Comparison of ENCODE assay signal across 8 cellular contexts in the genomic region with DNA sequence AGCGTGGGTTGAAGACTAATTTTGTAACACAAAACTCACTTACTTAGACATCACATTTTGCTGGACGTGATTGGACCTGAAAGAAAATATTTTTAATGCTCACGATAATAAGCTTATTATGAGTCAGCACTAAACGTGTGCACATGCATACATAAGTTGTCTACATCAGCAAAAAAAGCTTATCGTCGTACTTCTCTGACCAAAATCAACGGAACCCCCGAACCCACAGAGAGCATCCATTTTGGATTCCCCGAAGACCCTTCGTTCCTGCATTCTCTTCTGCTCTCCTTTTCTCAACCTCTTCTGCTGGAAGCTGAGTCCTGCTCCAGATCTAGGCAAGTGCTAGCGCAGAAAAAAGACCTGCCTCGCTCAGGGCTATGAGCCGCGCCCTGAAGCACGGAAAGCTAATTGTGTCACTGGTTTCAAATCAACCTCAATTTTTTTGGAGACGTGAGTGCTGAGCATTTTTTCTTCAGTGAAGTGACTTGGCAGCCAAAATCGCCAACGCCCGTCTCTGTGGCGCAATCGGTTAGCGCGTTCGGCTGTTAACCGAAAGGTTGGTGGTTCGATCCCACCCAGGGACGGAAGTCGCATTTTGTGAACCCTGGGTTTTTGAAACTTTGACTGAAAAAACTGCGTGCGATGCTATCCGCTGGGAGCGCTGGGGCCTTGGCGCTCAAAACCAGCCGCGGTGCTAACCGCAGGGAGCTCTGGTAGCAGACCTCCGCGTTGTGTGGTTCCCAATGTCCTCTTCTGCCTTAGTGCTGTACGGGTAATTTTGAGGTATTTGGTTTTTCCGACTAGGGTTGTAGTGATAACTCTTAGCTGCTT. TPM values are rescaled to one million over a fixed set of nuclear protein-coding genes. Genes with fewer than 3 reads are reported as not detected.
DNase-seq lines count a peak whose midpoint lies in the region; ATAC-seq, FAIRE-seq and TF ChIP-seq lines count a peak whose summit lies in the region.
"Not testable (repeated sequence)": the region's sequence is repeated elsewhere in the genome, so short reads cannot be mapped to it uniquely, and the experiment has no call there.

No MANE protein-coding gene starts in this region.

- not testable (repeated sequence) for H2BK12ac ChIP-seq in H1 (ENCODE audit: low read depth, low read length)

- H3K4ac ChIP-seq in H1 (replicated peaks; ENCODE audit: insufficient read length, low read depth, low read length); mesendoderm (ENCODE audit: low read depth, low read length): not testable (repeated sequence)

- H3K14ac ChIP-seq in H1 (ENCODE audit: insufficient read length): not testable (repeated sequence)

- peak overlapping the region; percentile 95 for H2AFZ ChIP-seq in H1 (ENCODE audit: low read length)

- peak overlapping the region; percentile 93 to 97 (median 96) for H3K4me3 Mint-ChIP-seq in CD4-positive, alpha-beta memory T cell
- H3K4me3 Mint-ChIP-seq in activated CD8-positive, alpha-beta memory T cell treated with anti-CD3 and anti-CD28 coated beads, Interleukin-2, amount 10 ng/mL, durations not matched to agents 7 days and 5 days: peak overlapping the region; percentile 84

- peak; percentile 83 to 92 (median 91) for DNase-seq in CD4-positive, alpha-beta memory T cell
- DNase-seq in NOMO-1 treated with DMSO at 0.1 percent for 48 hours (lab: John Stamatoyannopoulos, UW; ENCODE audit: unreplicated experiment) (peak; percentile 73), H1 (ENCODE audit: low read depth in 1 of 2, low spot score in 2 of 2) (peak; percentile 82 to 98), mesendoderm (peak; percentile 95)
- DNase-seq in activated CD8-positive, alpha-beta memory T cell treated with anti-CD3 and anti-CD28 coated beads, Interleukin-2, amount 10 ng/mL, durations not matched to agents 7 days and 5 days: peak; percentile 95
- DNase-seq in stimulated activated CD8-positive, alpha-beta memory T cell treated with anti-CD3 and anti-CD28 coated beads, Interleukin-12 subunit alpha, Interleukin-12 subunit beta, amount 100 ng/mL, for 1 hour (ENCODE audit: low read depth): peak; percentile 94

- peak overlapping the region; percentile 64 to 67 for H3K4me3 ChIP-seq in CD4-positive, alpha-beta memory T cell (ENCODE audit: low read length in 2 of 2)
- H3K4me3 ChIP-seq in H1 (ENCODE audit: extremely low read depth in 1 of 4, insufficient read depth in 2 of 4, low read depth in 3 of 4, low read length in 4 of 4) (peak overlapping the region; percentile 63 to 88 (median 64)), mesendoderm (ENCODE audit: low read length) (peak overlapping the region; percentile 81)

- H2BK5ac ChIP-seq in H1 (ENCODE audit: low read depth, low read length); mesendoderm (ENCODE audit: low read length): not testable (repeated sequence)

- POLR2A ChIA-PET in CD4-positive, alpha-beta memory T cell (lab: Charles Lee; ENCODE audit: partially characterized antibody): interaction anchor here (0.6 to 1.9 kb wide), 10 partner anchors 9 to 1615 kb away, joined by 3 to 39 read pairs (median 4); partner anchors contain the start of gene HSPA6
- POLR2A ChIA-PET in H1 (lab: Charles Lee; ENCODE audit: partially characterized antibody): not testable (repeated sequence)

- not testable (repeated sequence) for H3K9me3 ChIP-seq in CD4-positive, alpha-beta memory T cell (ENCODE audit: control insufficient read depth in 1 of 2, low read length in 2 of 2); H1 (ENCODE audit: insufficient read depth in 2 of 2, low read depth in 1 of 2, low read length in 1 of 2)

- H4K5ac ChIP-seq in H1 (ENCODE audit: insufficient read length, low read depth, low read length): peak overlapping the region; percentile 75
- not testable (repeated sequence) for H4K5ac ChIP-seq in mesendoderm (ENCODE audit: low read length)

- not testable (repeated sequence) for TF ChIP-seq EP300 in H1 (IDR thresholded peaks at IDR 0.05; ENCODE audit: borderline replicate concordance in 1 of 2, low read depth in 2 of 2, low read length in 2 of 2)

- not testable (repeated sequence) for H3K27me3 ChIP-seq in CD4-positive, alpha-beta memory T cell (ENCODE audit: insufficient read depth, low read length); H1 (replicated peaks in 1 of 4; ENCODE audit: control insufficient read depth in 3 of 4, extremely low read depth in 1 of 4, insufficient read depth in 3 of 4, low read length in 3 of 4); mesendoderm (ENCODE audit: insufficient read depth, low read length, poor library complexity)

- not testable (repeated sequence) for H4K20me1 ChIP-seq in H1 (replicated peaks in 1 of 2; ENCODE audit: control insufficient read depth in 1 of 2, insufficient read depth in 2 of 2, low read length in 2 of 2)

- TF ChIP-seq RAD21 in H1 (IDR thresholded peaks at IDR 0.05 in 1 of 2, conservative IDR thresholded peaks at IDR 0.05 in 1 of 2; ENCODE audit: low read depth in 2 of 2, low read length in 2 of 2): peak; percentile 21 to 44; a peak in 3 of 4 replicates

- H2AK5ac ChIP-seq in H1 (ENCODE audit: low read depth, low read length); mesendoderm (ENCODE audit: low read length): not testable (repeated sequence)

- TF ChIP-seq POLR2A in H1 (IDR thresholded peaks at IDR 0.05; ENCODE audit: control extremely low read depth in 1 of 2, low read depth in 2 of 2, low read length in 2 of 2): not testable (repeated sequence)

- H4K91ac ChIP-seq in H1 (replicated peaks; ENCODE audit: insufficient read length, low read length): not testable (repeated sequence)

- FAIRE-seq in H1 (lab: Jason Lieb, UNC): not testable (repeated sequence)

- peaks cover 50% of the 10 kb centered on the region for H3K4me1 ChIP-seq in CD4-positive, alpha-beta memory T cell (ENCODE audit: insufficient read depth, low read length)
- H3K4me1 ChIP-seq in H1 (replicated peaks in 1 of 4; ENCODE audit: control insufficient read depth in 3 of 4, insufficient read depth in 4 of 4, low read length in 3 of 4); mesendoderm (ENCODE audit: control insufficient read depth, low read depth, low read length): not testable (repeated sequence)

- peaks cover 0 to 11% (median 0%) of the 10 kb centered on the region in 8 donors for H3K9me3 Mint-ChIP-seq in CD4-positive, alpha-beta memory T cell
- H3K9me3 Mint-ChIP-seq in activated CD8-positive, alpha-beta memory T cell treated with anti-CD3 and anti-CD28 coated beads, Interleukin-2, amount 10 ng/mL, durations not matched to agents 7 days and 5 days (ENCODE audit: low read depth): not testable (repeated sequence)

- intact Hi-C loops in CD4-positive, alpha-beta memory T cell (cut with micrococcal nuclease): loop anchor here (1.0 to 10.0 kb wide), 5 partner anchors 9 to 187 kb away; no protein-coding TSS in a partner anchor

- not testable (repeated sequence) for H3K79me1 ChIP-seq in H1 (ENCODE audit: low read depth, low read length); mesendoderm (ENCODE audit: low read length)

- ATAC-seq in GM19455 (IDR thresholded peaks at IDR 0.05; ENCODE audit: unreplicated experiment): peak; percentile 54
- ATAC-seq in HG03565 (IDR thresholded peaks at IDR 0.05; ENCODE audit: unreplicated experiment): peak; percentile 43
- ATAC-seq in activated CD8-positive, alpha-beta memory T cell treated with anti-CD3 and anti-CD28 coated beads, Interleukin-2, amount 10 ng/mL, durations not matched to agents 7 days and 5 days: peak; percentile 64

- peak in 2 of 3 experiments; percentile 9 to 12; a peak in 2 of 4 replicates for TF ChIP-seq CTCF in H1 (IDR thresholded peaks at IDR 0.05; ENCODE audit: control extremely low read depth in 1 of 3, insufficient read depth in 1 of 3, low read depth in 1 of 3, low read length in 3 of 3)

- not testable (repeated sequence) for H3K23ac ChIP-seq in H1 (ENCODE audit: insufficient read length); mesendoderm (ENCODE audit: low read length)

- CTCF ChIA-PET in CD4-positive, alpha-beta memory T cell (lab: Charles Lee; ENCODE audit: partially characterized antibody): interaction anchor here (0.7 to 1.5 kb wide), 8 partner anchors 8 to 209 kb away, joined by 3 to 6 read pairs (median 4); no protein-coding TSS in a partner anchor
- CTCF ChIA-PET in activated CD8-positive, alpha-beta memory T cell treated with anti-CD3 and anti-CD28 coated beads, Interleukin-2, amount 10 ng/mL, durations not matched to agents 7 days and 5 days (lab: Charles Lee): interaction anchor here (0.9 to 1.8 kb wide), 4 partner anchors 9 to 200 kb away, joined by 3 to 11 read pairs (median 4); no protein-coding TSS in a partner anchor
- CTCF ChIA-PET in H1 (lab: Charles Lee; ENCODE audit: partially characterized antibody): interaction anchor here (1.0 kb wide), 1 partner anchor 50 kb away, joined by 3 read pairs; no protein-coding TSS in a partner anchor

- not testable (repeated sequence) for H2BK120ac ChIP-seq in H1 (replicated peaks; ENCODE audit: low read depth, low read length); mesendoderm (ENCODE audit: low read depth, low read length)

- peak overlapping the region; percentile 95 to 99 (median 97) for H3K27ac Mint-ChIP-seq in CD4-positive, alpha-beta memory T cell
- H3K27ac Mint-ChIP-seq in activated CD8-positive, alpha-beta memory T cell treated with anti-CD3 and anti-CD28 coated beads, Interleukin-2, amount 10 ng/mL, durations not matched to agents 7 days and 5 days: peak overlapping the region; percentile 96

- H3K56ac ChIP-seq in H1 (replicated peaks; ENCODE audit: insufficient read length, low read depth, low read length): not testable (repeated sequence)
- peak overlapping the region; percentile 78 for H3K56ac ChIP-seq in mesendoderm (ENCODE audit: low read length)

- peaks cover 0 to 10% of the 10 kb centered on the region in 2 donors for H3K36me3 Mint-ChIP-seq in CD4-positive, alpha-beta memory T cell
- not testable (repeated sequence) for H3K36me3 Mint-ChIP-seq in activated CD8-positive, alpha-beta memory T cell treated with anti-CD3 and anti-CD28 coated beads, Interleukin-2, amount 10 ng/mL, durations not matched to agents 7 days and 5 days

- H3K79me2 ChIP-seq in H1 (ENCODE audit: control insufficient read depth in 1 of 2, insufficient read depth in 2 of 2, low read length in 2 of 2); mesendoderm (ENCODE audit: control insufficient read depth, insufficient read depth, low read length): not testable (repeated sequence)

- H3K27me3 Mint-ChIP-seq in CD4-positive, alpha-beta memory T cell; activated CD8-positive, alpha-beta memory T cell treated with anti-CD3 and anti-CD28 coated beads, Interleukin-2, amount 10 ng/mL, durations not matched to agents 7 days and 5 days: not testable (repeated sequence)

- WGBS in H1 (ENCODE audit: extremely low coverage in 1 of 2, insufficient coverage in 1 of 2, insufficient read length in 1 of 2, insufficient replicate concordance in 2 of 2, low coverage in 1 of 2, low lambda C conversion rate in 2 of 2, missing lambda C conversion rate in 1 of 2), 2 experiments: 4% methylated on average over 40 of the region's 40 CpGs; no CpG with 5 or more reads in 1 of the 2 experiments
- WGBS in mesendoderm (ENCODE audit: extremely low coverage, insufficient coverage, low lambda C conversion rate): no CpG with 5 or more reads among the region's 40 CpGs

- not testable (repeated sequence) for H3K18ac ChIP-seq in H1 (ENCODE audit: extremely low read depth, low read length); mesendoderm (ENCODE audit: low read length)

- H3K27ac ChIP-seq in CD4-positive, alpha-beta memory T cell (ENCODE audit: low read depth, low read length): peak overlapping the region; percentile 61
- not testable (repeated sequence) for H3K27ac ChIP-seq in H1 (ENCODE audit: low read depth, low read length); mesendoderm (ENCODE audit: low read depth, low read length)

- H3K4me2 ChIP-seq in H1 (ENCODE audit: insufficient read depth in 1 of 2, low read depth in 2 of 2, low read length in 2 of 2) (peak overlapping the region; percentile 47 to 61), mesendoderm (ENCODE audit: low read length) (peak overlapping the region; percentile 62)

- not testable (repeated sequence) for H3K23me2 ChIP-seq in H1 (ENCODE audit: low read depth, low read length)

- H3K9ac ChIP-seq in H1 (replicated peaks in 1 of 4; ENCODE audit: extremely low read depth in 1 of 4, low read depth in 3 of 4, low read length in 3 of 4) (peak overlapping the region in 1 of 4 experiments; percentile 20; a peak in 2 of 7 replicates), mesendoderm (ENCODE audit: low read length) (peak overlapping the region; percentile 67)

- peaks cover 25 to 65% (median 50%) of the 10 kb centered on the region in 4 donors for H3K4me1 Mint-ChIP-seq in CD4-positive, alpha-beta memory T cell
- peaks cover 53% of the 10 kb centered on the region for H3K4me1 Mint-ChIP-seq in activated CD8-positive, alpha-beta memory T cell treated with anti-CD3 and anti-CD28 coated beads, Interleukin-2, amount 10 ng/mL, durations not matched to agents 7 days and 5 days

- not testable (repeated sequence) for H4K8ac ChIP-seq in H1 (ENCODE audit: extremely low read depth, insufficient read depth, low read length); mesendoderm (ENCODE audit: low read depth, low read length)

- not testable (repeated sequence) for H2BK15ac ChIP-seq in H1 (ENCODE audit: low read length); mesendoderm (replicated peaks; ENCODE audit: low read depth)

- H3K36me3 ChIP-seq in CD4-positive, alpha-beta memory T cell (ENCODE audit: insufficient read depth, low read length); H1 (ENCODE audit: control insufficient read depth in 2 of 4, insufficient read depth in 4 of 4, low read length in 3 of 4); mesendoderm (ENCODE audit: control insufficient read depth, insufficient read depth, low read length): not testable (repeated sequence)

- not testable (repeated sequence) for H2BK20ac ChIP-seq in H1 (ENCODE audit: low read length)

RNA-seq across cellular contexts. Expression of gene FCGR3A, which starts 9.7 kb away (rescaled TPM):
- 1 to 10 TPM in 1 of 2 experiments, under 1 TPM in 1; 0.81 to 2.1 TPM for total RNA-seq in CD4-positive, alpha-beta memory T cell
- under 1 TPM in 1 of 2 donors, not detected in 1; 0.14 TPM for polyA plus RNA-seq in CD4-positive, alpha-beta memory T cell
- total RNA-seq in activated CD8-positive, alpha-beta memory T cell treated with anti-CD3 and anti-CD28 coated beads, Interleukin-2, amount 10 ng/mL, durations not matched to agents 7 days and 5 days: 1 to 10 TPM in 1 of 2 experiments, under 1 TPM in 1; 0.61 to 1.6 TPM
- total RNA-seq in H1 (2021; fragmentation: NEBNext Ultra II Directional; extraction: Animal tissue kit (Norgen Biotek cat#: 25700)): not detected in 2 replicates
- polyA plus RNA-seq in H1 (2011; rRNA removed): not detected in 2 replicates
- not detected for polyA plus RNA-seq in H1 (2011; cell fraction: cytosol; rRNA removed)
- not detected for polyA plus RNA-seq in H1 (2011; cell fraction: nucleus; rRNA removed)
- not detected in 4 replicates for polyA plus RNA-seq in H1 (2012, experiment 1 of 2)
- not detected for polyA plus RNA-seq in H1 (2012, experiment 2 of 2)
- polyA plus RNA-seq in H1 (2013, experiment 1 of 2): not detected
- not detected for polyA plus RNA-seq in H1 (2013, experiment 2 of 2)
- not detected in 2 replicates for polyA minus RNA-seq in H1 (2011; rRNA and poly(A)+ RNA removed)
- polyA minus RNA-seq in H1 (2011; cell fraction: cytosol; rRNA and poly(A)+ RNA removed): not detected
- not detected for polyA minus RNA-seq in H1 (2011; cell fraction: nucleus; rRNA and poly(A)+ RNA removed)
- polyA plus RNA-seq in mesendoderm (2013, experiment 1 of 2): not detected
- polyA plus RNA-seq in mesendoderm (2013, experiment 2 of 2): not detected

RNA-seq across cellular contexts. Expression of gene HSPA6, which starts 15.6 kb away (rescaled TPM):
- 1 to 10 TPM; 2.4 TPM for total RNA-seq in CD4-positive, alpha-beta memory T cell
- under 1 TPM in 1 of 2 donors, not detected in 1; 0.09 TPM for polyA plus RNA-seq in CD4-positive, alpha-beta memory T cell
- 1 to 10 TPM in 1 of 2 experiments, under 1 TPM in 1; 0.47 to 1.1 TPM for total RNA-seq in activated CD8-positive, alpha-beta memory T cell treated with anti-CD3 and anti-CD28 coated beads, Interleukin-2, amount 10 ng/mL, durations not matched to agents 7 days and 5 days
- total RNA-seq in H1 (2021; fragmentation: NEBNext Ultra II Directional; extraction: Animal tissue kit (Norgen Biotek cat#: 25700)): 0.15 and 0.17 TPM in 2 replicates
- 0.05 and 0.06 TPM in 2 replicates for polyA plus RNA-seq in H1 (2011; rRNA removed)
- 0.05 TPM for polyA plus RNA-seq in H1 (2011; cell fraction: cytosol; rRNA removed)
- polyA plus RNA-seq in H1 (2011; cell fraction: nucleus; rRNA removed): not detected
- 0.11 to 0.15 TPM in 2 of 4 replicates, not detected in the others for polyA plus RNA-seq in H1 (2012, experiment 1 of 2)
- 0.08 TPM for polyA plus RNA-seq in H1 (2012, experiment 2 of 2)
- not detected for polyA plus RNA-seq in H1 (2013, experiment 1 of 2)
- not detected for polyA plus RNA-seq in H1 (2013, experiment 2 of 2)
- not detected in 2 replicates for polyA minus RNA-seq in H1 (2011; rRNA and poly(A)+ RNA removed)
- polyA minus RNA-seq in H1 (2011; cell fraction: cytosol; rRNA and poly(A)+ RNA removed): not detected
- polyA minus RNA-seq in H1 (2011; cell fraction: nucleus; rRNA and poly(A)+ RNA removed): 0.30 TPM
- not detected for polyA plus RNA-seq in mesendoderm (2013, experiment 1 of 2)
- polyA plus RNA-seq in mesendoderm (2013, experiment 2 of 2): not detected

RNA-seq across cellular contexts. Expression of gene FCGR2A, which starts 34.7 kb away (rescaled TPM):
- total RNA-seq in CD4-positive, alpha-beta memory T cell: 1 to 10 TPM; 1.0 to 1.9 TPM
- not detected for polyA plus RNA-seq in CD4-positive, alpha-beta memory T cell
- under 1 TPM in 1 of 2 experiments, not detected in 1; 0.35 TPM for total RNA-seq in activated CD8-positive, alpha-beta memory T cell treated with anti-CD3 and anti-CD28 coated beads, Interleukin-2, amount 10 ng/mL, durations not matched to agents 7 days and 5 days
- total RNA-seq in H1 (2021; fragmentation: NEBNext Ultra II Directional; extraction: Animal tissue kit (Norgen Biotek cat#: 25700)): 0.55 and 0.71 TPM in 2 replicates
- polyA plus RNA-seq in H1 (2011; rRNA removed): 0.28 and 0.86 TPM in 2 replicates
- polyA plus RNA-seq in H1 (2011; cell fraction: cytosol; rRNA removed): 0.49 TPM
- 0.26 TPM for polyA plus RNA-seq in H1 (2011; cell fraction: nucleus; rRNA removed)
- polyA plus RNA-seq in H1 (2012, experiment 1 of 2): 0.39 to 0.71 TPM (median 0.51 TPM) in 4 replicates
- 0.30 TPM for polyA plus RNA-seq in H1 (2012, experiment 2 of 2)
- 1.6 TPM for polyA plus RNA-seq in H1 (2013, experiment 1 of 2)
- polyA plus RNA-seq in H1 (2013, experiment 2 of 2): 1.7 TPM
- polyA minus RNA-seq in H1 (2011; rRNA and poly(A)+ RNA removed): 0.19 and 0.34 TPM in 2 replicates
- not detected for polyA minus RNA-seq in H1 (2011; cell fraction: cytosol; rRNA and poly(A)+ RNA removed)
- not detected for polyA minus RNA-seq in H1 (2011; cell fraction: nucleus; rRNA and poly(A)+ RNA removed)
- 0.62 TPM for polyA plus RNA-seq in mesendoderm (2013, experiment 1 of 2)
- polyA plus RNA-seq in mesendoderm (2013, experiment 2 of 2): 0.50 TPM
